In the genomic region with DNA sequence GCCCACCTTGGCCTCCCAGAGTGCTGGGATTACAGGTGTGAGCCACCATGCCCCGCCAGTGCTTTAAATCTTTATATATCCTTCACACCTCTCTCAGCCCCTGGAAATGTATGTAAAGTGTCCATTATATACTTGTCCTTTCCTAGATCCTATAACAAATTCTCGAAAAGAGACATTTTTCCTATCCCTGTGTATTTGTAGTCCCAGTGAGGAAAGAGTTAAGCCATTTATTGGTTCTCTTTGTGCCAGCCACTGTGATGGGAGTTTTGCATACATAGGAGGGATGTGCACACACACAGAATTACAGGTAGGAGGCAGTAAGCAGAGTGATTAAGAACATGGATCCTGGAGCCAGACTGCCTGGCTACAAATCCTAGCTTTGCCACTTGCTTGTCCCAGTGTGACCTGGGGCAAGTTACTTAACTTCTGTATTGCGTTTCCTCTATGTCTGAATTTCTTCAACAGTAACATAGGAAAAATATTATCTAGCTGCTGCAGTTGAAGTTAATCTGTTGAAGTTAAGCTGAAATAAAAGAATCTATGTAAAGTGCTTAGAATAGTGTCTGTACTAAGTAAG, we compare ENCODE assay signal across 7 cellular contexts. TPM values are rescaled to one million over a fixed set of nuclear protein-coding genes. Genes with fewer than 3 reads are reported as not detected.
DNase-seq lines count a peak whose midpoint lies in the region; TF ChIP-seq lines count a peak whose summit lies in the region.

No MANE protein-coding gene starts in this region.

- in situ Hi-C loops in brain microvascular endothelial cell (cut with HindIII; ENCODE audit: low pct_ligation_motif_present, low sequenced_read_pairs): no loop called here

- peak overlapping the region; percentile 69 for H3K4me3 Mint-ChIP-seq in neural crest cell

- H3K36me3 ChIP-seq in brain microvascular endothelial cell (replicated peaks): no peaks in the 10 kb centered on the region

- no peaks in the 10 kb centered on the region for H3K27me3 Mint-ChIP-seq in neural crest cell (ENCODE audit: low read depth)

- DNase-seq in GM10266 (ENCODE audit: extremely low spot score): no peak
- peak; percentile 20 for DNase-seq in NAMALWA (ENCODE audit: low spot score)
- no peak for DNase-seq in brain microvascular endothelial cell
- DNase-seq in neural crest cell (ENCODE audit: low read depth, low spot score): no peak
- no peak for DNase-seq in cerebellar nuclear complex (lab: John Stamatoyannopoulos, UW)
- DNase-seq in foreskin melanocyte: no peak
- no peak for DNase-seq in NCI-H128 (lab: John Stamatoyannopoulos, UW; ENCODE audit: unreplicated experiment)

- H3K27ac Mint-ChIP-seq in neural crest cell (ENCODE audit: unreplicated experiment): no peak overlapping the region

- no peaks in the 10 kb centered on the region for H3K9me3 Mint-ChIP-seq in neural crest cell

- TF ChIP-seq CTCF in GM10266 (IDR thresholded peaks at IDR 0.05; ENCODE audit: control insufficient read depth, insufficient read depth, low read depth, missing control alignments) (peak; percentile 16), brain microvascular endothelial cell (IDR thresholded peaks at IDR 0.05; ENCODE audit: low read depth, low read length, missing control alignments) (peak; percentile 28), neural crest cell (conservative IDR thresholded peaks at IDR 0.05) (no peak)

- no peaks in the 10 kb centered on the region for H3K36me3 Mint-ChIP-seq in neural crest cell (ENCODE audit: low read depth)

- H3K4me3 ChIP-seq in brain microvascular endothelial cell (ENCODE audit: low read depth, low read length): no peak overlapping the region

- no peak overlapping the region for H3K27ac ChIP-seq in brain microvascular endothelial cell

- no peaks in the 10 kb centered on the region for H3K27me3 ChIP-seq in brain microvascular endothelial cell (replicated peaks)

- peaks cover 18% of the 10 kb centered on the region for H3K4me1 Mint-ChIP-seq in neural crest cell

RNA-seq across cellular contexts. Expression of a gene that starts 2.1 kb away (rescaled TPM):
- 22.8 and 25.4 TPM in 2 replicates for total RNA-seq in neural crest cell

RNA-seq across cellular contexts. Expression of a gene that starts 10.5 kb away (rescaled TPM):
- total RNA-seq in neural crest cell: 4.5 and 6.4 TPM in 2 replicates

RNA-seq across cellular contexts. Expression of a gene that starts 26.1 kb away (rescaled TPM):
- total RNA-seq in neural crest cell: 17.2 and 19.1 TPM in 2 replicates

RNA-seq across cellular contexts. Expression of a gene that starts 26.1 kb away (rescaled TPM):
- 34.5 and 34.8 TPM in 2 replicates for total RNA-seq in neural crest cell

RNA-seq across cellular contexts. Expression of a gene that starts 31.1 kb away (rescaled TPM):
- total RNA-seq in neural crest cell: 63.4 and 66.7 TPM in 2 replicates
